Comparison of ENCODE assay signal across 9 cellular contexts in genomic region chr9:98944130-98945074, GRCh38. TPM values are rescaled to one million over a fixed set of nuclear protein-coding genes. Genes with fewer than 3 reads are reported as not detected.
A peak's percentile ranks its signal among the peaks of the same experiment; 100 is the strongest.
DNase-seq lines count a peak whose midpoint lies in the region; ATAC-seq, FAIRE-seq and TF ChIP-seq lines count a peak whose summit lies in the region.
"Had no signal": no experiment of that assay in that cellular context is flagged by ENCODE, and none has a peak within 500 bp of the region (broad histone marks: within the 10 kb centered on the region; RNA-seq: fewer than 3 reads in every experiment).

No MANE protein-coding gene starts in this region.

- ATAC-seq in activated naive CD8-positive, alpha-beta T cell treated with anti-CD3 and anti-CD28 coated beads, Interleukin-2, amount 10 ng/mL, durations not matched to agents 7 days and 5 days (ENCODE audit: low read depth), result peak; percentile 43
- ATAC-seq in HG03520 (IDR thresholded peaks at IDR 0.05; ENCODE audit: unreplicated experiment), result no peak

- no peak overlapping the region for H3K27ac Mint-ChIP-seq in T-helper 1 cell treated with Interleukin-12 subunit alpha and Interleukin-12 subunit beta and Interleukin-4 antibody, amounts not matched to agents 30 μg/mL and 1 μg/mL, for 36 hours
- no peak overlapping the region for H3K27ac Mint-ChIP-seq in activated naive CD8-positive, alpha-beta T cell treated with anti-CD3 and anti-CD28 coated beads, Interleukin-2, amount 10 ng/mL, durations not matched to agents 7 days and 5 days

- H3K9me3 Mint-ChIP-seq in T-helper 1 cell treated with Interleukin-12 subunit alpha and Interleukin-12 subunit beta and Interleukin-4 antibody, amounts not matched to agents 30 μg/mL and 1 μg/mL, for 36 hours, result no peaks in the 10 kb centered on the region
- no peaks in the 10 kb centered on the region for H3K9me3 Mint-ChIP-seq in activated naive CD8-positive, alpha-beta T cell treated with anti-CD3 and anti-CD28 coated beads, Interleukin-2, amount 10 ng/mL, durations not matched to agents 7 days and 5 days

- no peaks in the 10 kb centered on the region for H3K9me3 ChIP-seq in subcutaneous abdominal adipose tissue (ENCODE audit: control insufficient read depth in 5 of 5, low read length in 5 of 5)

- H3K36me3 Mint-ChIP-seq in T-helper 1 cell treated with Interleukin-12 subunit alpha and Interleukin-12 subunit beta and Interleukin-4 antibody, amounts not matched to agents 30 μg/mL and 1 μg/mL, for 36 hours (ENCODE audit: low read depth), result no peaks in the 10 kb centered on the region
- H3K36me3 Mint-ChIP-seq in activated naive CD8-positive, alpha-beta T cell treated with anti-CD3 and anti-CD28 coated beads, Interleukin-2, amount 10 ng/mL, durations not matched to agents 7 days and 5 days, result no peaks in the 10 kb centered on the region

- peaks cover 0 to 5% (median 0%) of the 10 kb centered on the region in 5 donors for H3K36me3 ChIP-seq in subcutaneous abdominal adipose tissue (ENCODE audit: control insufficient read depth in 5 of 5, insufficient read depth in 5 of 5, low read length in 5 of 5)

- no peak for FAIRE-seq in GM12892 (lab: Jason Lieb, UNC)
- FAIRE-seq: TTC549 had no signal

- peaks cover 90% of the 10 kb centered on the region for H3K27me3 Mint-ChIP-seq in T-helper 1 cell treated with Interleukin-12 subunit alpha and Interleukin-12 subunit beta and Interleukin-4 antibody, amounts not matched to agents 30 μg/mL and 1 μg/mL, for 36 hours (ENCODE audit: low read depth)
- peaks cover 86% of the 10 kb centered on the region for H3K27me3 Mint-ChIP-seq in activated naive CD8-positive, alpha-beta T cell treated with anti-CD3 and anti-CD28 coated beads, Interleukin-2, amount 10 ng/mL, durations not matched to agents 7 days and 5 days

- DNase-seq in T-helper 1 cell (no peak), iPS-NIHi7 (ENCODE audit: extremely low spot score) (peak; percentile 42), NCI-H2029 (lab: John Stamatoyannopoulos, UW) (no peak), GM12892 (ENCODE audit: insufficient read length) (no peak)
- peak; percentile 47 for DNase-seq in activated naive CD8-positive, alpha-beta T cell treated with anti-CD3 and anti-CD28 coated beads, Interleukin-2, amount 10 ng/mL, durations not matched to agents 7 days and 5 days

- peak overlapping the region; percentile 85 for H3K27ac ChIP-seq in subcutaneous abdominal adipose tissue (ENCODE audit: low read depth, low read length)

- TF ChIP-seq POLR2A in GM12892 (IDR thresholded peaks at IDR 0.05; ENCODE audit: low read depth, low read length), result no peak

- peaks cover 12% of the 10 kb centered on the region for H3K4me1 Mint-ChIP-seq in T-helper 1 cell treated with Interleukin-12 subunit alpha and Interleukin-12 subunit beta and Interleukin-4 antibody, amounts not matched to agents 30 μg/mL and 1 μg/mL, for 36 hours (ENCODE audit: low read depth)
- H3K4me1 Mint-ChIP-seq in activated naive CD8-positive, alpha-beta T cell treated with anti-CD3 and anti-CD28 coated beads, Interleukin-2, amount 10 ng/mL, durations not matched to agents 7 days and 5 days, result peaks cover 15% of the 10 kb centered on the region

- H3K4me3 ChIP-seq in subcutaneous abdominal adipose tissue (ENCODE audit: low read depth in 1 of 5, low read length in 5 of 5), result peak overlapping the region; percentile 73 to 95 (median 92)

- peaks cover 8 to 88% (median 66%) of the 10 kb centered on the region in 5 donors for H3K4me1 ChIP-seq in subcutaneous abdominal adipose tissue (ENCODE audit: control insufficient read depth in 5 of 5, insufficient read depth in 5 of 5, low read length in 5 of 5)

- H3K27me3 ChIP-seq in subcutaneous abdominal adipose tissue (ENCODE audit: control insufficient read depth in 5 of 5, insufficient read depth in 4 of 5, low read length in 5 of 5), result peaks cover 0 to 5% (median 0%) of the 10 kb centered on the region in 5 donors

- peak overlapping the region; percentile 25 for H3K4me3 Mint-ChIP-seq in T-helper 1 cell treated with Interleukin-12 subunit alpha and Interleukin-12 subunit beta and Interleukin-4 antibody, amounts not matched to agents 30 μg/mL and 1 μg/mL, for 36 hours
- H3K4me3 Mint-ChIP-seq in activated naive CD8-positive, alpha-beta T cell treated with anti-CD3 and anti-CD28 coated beads, Interleukin-2, amount 10 ng/mL, durations not matched to agents 7 days and 5 days, result peak overlapping the region; percentile 70

- POLR2A ChIA-PET in activated naive CD8-positive, alpha-beta T cell treated with anti-CD3 and anti-CD28 coated beads, Interleukin-2, amount 10 ng/mL, durations not matched to agents 7 days and 5 days (lab: Charles Lee), result no interaction called here

- peak overlapping the region; percentile 12 to 88 (median 60) for H3K9ac ChIP-seq in subcutaneous abdominal adipose tissue (ENCODE audit: low read length in 5 of 5)

RNA-seq across cellular contexts. Expression of gene COL15A1, which starts 0.7 kb away (rescaled TPM):
- under 1 TPM; 0.20 to 0.42 TPM for total RNA-seq in activated naive CD8-positive, alpha-beta T cell treated with anti-CD3 and anti-CD28 coated beads, Interleukin-2, amount 10 ng/mL, durations not matched to agents 7 days and 5 days
- 0.06 TPM for polyA plus RNA-seq in GM12892 (2012; ENCODE audit: missing spikeins)

Comparison
In these comparisons a context has a peak if more than half of its experiments do, and no peak if none do; other contexts are left out.
1. DNase-seq: peak in activated naive CD8-positive, alpha-beta T cell treated with anti-CD3 and anti-CD28 coated beads, Interleukin-2, amount 10 ng/mL, durations not matched to agents 7 days and 5 days (single experiment) and iPS-NIHi7 (single experiment); none in T-helper 1 cell (0 of 5), NCI-H2029 (single experiment) and GM12892 (single experiment).